Comparison of ENCODE assay signal across 14 cellular contexts in the genomic region with DNA sequence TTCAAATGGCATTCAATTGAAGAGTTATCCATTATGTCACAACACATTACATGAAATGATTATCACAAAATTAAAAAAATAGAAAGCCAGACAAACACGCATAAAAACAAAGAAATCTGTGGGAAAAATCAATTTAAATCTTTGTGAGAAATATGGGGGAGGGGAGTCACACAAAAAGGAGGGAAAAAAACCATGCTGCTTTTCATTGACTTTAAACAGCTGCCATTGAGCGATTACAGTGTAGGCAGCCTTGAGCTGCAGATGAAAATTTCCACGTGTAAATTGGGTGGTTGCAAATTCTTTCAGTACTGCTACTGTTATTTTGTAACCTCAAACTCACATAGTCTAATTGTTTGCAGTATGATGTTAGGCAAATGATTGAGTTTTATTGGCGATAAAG.
DNase-seq lines count a peak whose midpoint lies in the region; ATAC-seq and TF ChIP-seq lines count a peak whose summit lies in the region.
"Had no signal": no experiment of that assay in that cellular context is flagged by ENCODE, and none has a peak within 500 bp of the region (broad histone marks: within the 10 kb centered on the region; RNA-seq: fewer than 3 reads in every experiment).

No MANE protein-coding gene starts in this region.

- no peaks in the 10 kb centered on the region for H3K27me3 ChIP-seq in left lung
- H3K27me3 ChIP-seq: BLaER1 treated with 17β-estradiol and CSF1 and Interleukin-3, amounts not matched to agents 10 nM and 100 nM had no signal

- ATAC-seq in left lung: peak; percentile 47

- H3K9me3 ChIP-seq in left lung: peaks cover 0 to 4% of the 10 kb centered on the region in 2 donors
- H3K9me3 ChIP-seq: HAP-1 had no signal

- H3K36me3 ChIP-seq in left lung: no peaks in the 10 kb centered on the region
- H3K36me3 ChIP-seq: BLaER1 treated with 17β-estradiol and CSF1 and Interleukin-3, amounts not matched to agents 10 nM and 100 nM; HAP-1 had no signal

- TF ChIP-seq CTCF in left lung (IDR thresholded peaks at IDR 0.05): no peak

- DNase-seq in NCI-H526 (lab: John Stamatoyannopoulos, UW): peak; percentile 23 to 33
- no peak for DNase-seq in NCI-H526 treated with DMSO at 0.1 percent for 48 hours (lab: John Stamatoyannopoulos, UW)
- peak; percentile 12 for DNase-seq in NCI-H69 (lab: John Stamatoyannopoulos, UW)
- DNase-seq in left lung: no peak
- DNase-seq in DMS153 treated with DMSO at 0.1 percent for 48 hours (lab: John Stamatoyannopoulos, UW; ENCODE audit: unreplicated experiment): no peak
- no peak for DNase-seq in midbrain (lab: John Stamatoyannopoulos, UW)
- DNase-seq: CD4-positive, CD25-positive, alpha-beta regulatory T cell; CD8-positive, alpha-beta memory T cell; COR-L47; DMS 273 treated with DMSO at 0.1 percent for 48 hours; GOT3 had no signal

- no peak overlapping the region for H3K27ac ChIP-seq in left lung
- H3K27ac ChIP-seq: BLaER1 treated with 17β-estradiol and CSF1 and Interleukin-3, amounts not matched to agents 10 nM and 100 nM; HL-60 had no signal

- H3K4me1 ChIP-seq in left lung: no peaks in the 10 kb centered on the region
- H3K4me1 ChIP-seq: BLaER1 treated with 17β-estradiol and CSF1 and Interleukin-3, amounts not matched to agents 10 nM and 100 nM had no signal

- intact Hi-C loops in left lung (cut with DNase I): no loop called here

- no peak overlapping the region for H3K4me3 ChIP-seq in left lung
- H3K4me3 ChIP-seq: BLaER1 treated with 17β-estradiol and CSF1 and Interleukin-3, amounts not matched to agents 10 nM and 100 nM; HAP-1 had no signal

Comparison
In these comparisons a context has a peak if more than half of its experiments do, and no peak if none do; other contexts are left out.
1. DNase-seq: peak in NCI-H526 (2 of 2) and NCI-H69 (single experiment); none in NCI-H526 treated with DMSO at 0.1 percent for 48 hours (single experiment), left lung (0 of 2), DMS153 treated with DMSO at 0.1 percent for 48 hours (single experiment) and midbrain (single experiment).